ENCODE assay signal across 22 cellular contexts in genomic region chr12:123497065-123497464, GRCh38. TPM values are rescaled to one million over a fixed set of nuclear protein-coding genes. Genes with fewer than 3 reads are reported as not detected.
DNase-seq lines count a peak whose midpoint lies in the region; ATAC-seq and TF ChIP-seq lines count a peak whose summit lies in the region.
"Had no signal": no experiment of that assay in that cellular context is flagged by ENCODE, and none has a peak within 500 bp of the region (broad histone marks: within the 10 kb centered on the region; RNA-seq: fewer than 3 reads in every experiment).

No MANE protein-coding gene starts in this region.

- H3K27me3 Mint-ChIP-seq in activated CD8-positive, alpha-beta T cell treated with anti-CD3 and anti-CD28 coated beads, Interleukin-2, amount 10 ng/mL, durations not matched to agents 7 days and 5 days (ENCODE audit: low read depth), result no peaks in the 10 kb centered on the region
- no peaks in the 10 kb centered on the region for H3K27me3 Mint-ChIP-seq in activated CD8-positive, alpha-beta T cell treated with anti-CD3 and anti-CD28 coated beads for 36 hours
- no peaks in the 10 kb centered on the region for H3K27me3 Mint-ChIP-seq in WTC11 (ENCODE audit: low read depth)
- H3K27me3 Mint-ChIP-seq in neural crest cell (ENCODE audit: low read depth), result no peaks in the 10 kb centered on the region
- no peaks in the 10 kb centered on the region for H3K27me3 Mint-ChIP-seq in activated T-cell treated with anti-CD3 and anti-CD28 coated beads, Interleukin-2, amount 50 U/mL, for 4 hours (ENCODE audit: low read depth)
- H3K27me3 Mint-ChIP-seq: B cell; CD4-positive, CD25-positive, alpha-beta regulatory T cell had no signal

- POLR2A ChIA-PET in activated CD8-positive, alpha-beta T cell treated with anti-CD3 and anti-CD28 coated beads, Interleukin-2, amount 10 ng/mL, durations not matched to agents 7 days and 5 days (lab: Charles Lee), result no interaction called here
- POLR2A ChIA-PET in activated CD8-positive, alpha-beta T cell treated with anti-CD3 and anti-CD28 coated beads for 36 hours (lab: Charles Lee), result interaction anchor here (0.6 kb wide), 1 partner anchor 134 kb away, joined by 4 read pairs; no protein-coding TSS in a partner anchor
- POLR2A ChIA-PET in WTC11 (lab: Charles Lee), result interaction anchor here (0.6 kb wide), 1 partner anchor 1123 kb away, joined by 3 read pairs; no protein-coding TSS in a partner anchor

- H3K9me3 Mint-ChIP-seq in activated CD8-positive, alpha-beta T cell treated with anti-CD3 and anti-CD28 coated beads, Interleukin-2, amount 10 ng/mL, durations not matched to agents 7 days and 5 days (ENCODE audit: insufficient read depth), result no peaks in the 10 kb centered on the region
- H3K9me3 Mint-ChIP-seq in activated CD8-positive, alpha-beta T cell treated with anti-CD3 and anti-CD28 coated beads for 36 hours, result no peaks in the 10 kb centered on the region
- H3K9me3 Mint-ChIP-seq in WTC11, result no peaks in the 10 kb centered on the region
- no peaks in the 10 kb centered on the region for H3K9me3 Mint-ChIP-seq in neural crest cell
- no peaks in the 10 kb centered on the region for H3K9me3 Mint-ChIP-seq in activated T-cell treated with anti-CD3 and anti-CD28 coated beads, Interleukin-2, amount 50 U/mL, for 4 hours
- H3K9me3 Mint-ChIP-seq: CD8-positive, alpha-beta T cell had no signal

- H3K27ac ChIP-seq in temporal lobe (ENCODE audit: low read depth, low read length), result peak overlapping the region; percentile 51
- H3K27ac ChIP-seq: 22Rv1, BLaER1, C4-2B had no signal

- H3K4me3 Mint-ChIP-seq in activated CD8-positive, alpha-beta T cell treated with anti-CD3 and anti-CD28 coated beads, Interleukin-2, amount 10 ng/mL, durations not matched to agents 7 days and 5 days, result no peak overlapping the region
- no peak overlapping the region for H3K4me3 Mint-ChIP-seq in activated CD8-positive, alpha-beta T cell treated with anti-CD3 and anti-CD28 coated beads for 36 hours
- H3K4me3 Mint-ChIP-seq in WTC11 (no peak overlapping the region), neural crest cell (no peak overlapping the region)
- H3K4me3 Mint-ChIP-seq in activated T-cell treated with anti-CD3 and anti-CD28 coated beads, Interleukin-2, amount 50 U/mL, for 4 hours, result no peak overlapping the region
- H3K4me3 Mint-ChIP-seq: B cell; CD4-positive, CD25-positive, alpha-beta regulatory T cell; CD8-positive, alpha-beta T cell had no signal

- no peaks in the 10 kb centered on the region for H3K36me3 Mint-ChIP-seq in activated CD8-positive, alpha-beta T cell treated with anti-CD3 and anti-CD28 coated beads, Interleukin-2, amount 10 ng/mL, durations not matched to agents 7 days and 5 days (ENCODE audit: low read depth)
- no peaks in the 10 kb centered on the region for H3K36me3 Mint-ChIP-seq in activated CD8-positive, alpha-beta T cell treated with anti-CD3 and anti-CD28 coated beads for 36 hours (ENCODE audit: low read depth)
- H3K36me3 Mint-ChIP-seq in WTC11 (peaks cover 4% of the 10 kb centered on the region; the same call in 1 of the 2 replicates), neural crest cell (ENCODE audit: low read depth) (peaks cover 17% of the 10 kb centered on the region)
- H3K36me3 Mint-ChIP-seq in activated T-cell treated with anti-CD3 and anti-CD28 coated beads, Interleukin-2, amount 50 U/mL, for 4 hours (ENCODE audit: insufficient read depth), result peaks cover 3% of the 10 kb centered on the region

- H3K4me1 Mint-ChIP-seq in activated CD8-positive, alpha-beta T cell treated with anti-CD3 and anti-CD28 coated beads, Interleukin-2, amount 10 ng/mL, durations not matched to agents 7 days and 5 days (ENCODE audit: low read depth), result no peaks in the 10 kb centered on the region
- H3K4me1 Mint-ChIP-seq in activated CD8-positive, alpha-beta T cell treated with anti-CD3 and anti-CD28 coated beads for 36 hours (ENCODE audit: low read depth), result no peaks in the 10 kb centered on the region
- no peaks in the 10 kb centered on the region; the same call in 1 of the 2 replicates for H3K4me1 Mint-ChIP-seq in WTC11
- H3K4me1 Mint-ChIP-seq in neural crest cell, result peaks cover 34% of the 10 kb centered on the region
- no peaks in the 10 kb centered on the region for H3K4me1 Mint-ChIP-seq in activated T-cell treated with anti-CD3 and anti-CD28 coated beads, Interleukin-2, amount 50 U/mL, for 4 hours (ENCODE audit: low read depth)
- H3K4me1 Mint-ChIP-seq: B cell had no signal

- no peak for ATAC-seq in activated CD8-positive, alpha-beta T cell treated with anti-CD3 and anti-CD28 coated beads, Interleukin-2, amount 10 ng/mL, durations not matched to agents 7 days and 5 days
- no peak for ATAC-seq in activated CD8-positive, alpha-beta T cell treated with anti-CD3 and anti-CD28 coated beads for 36 hours
- no peak for ATAC-seq in WTC11
- no peak for ATAC-seq in activated T-cell treated with anti-CD3 and anti-CD28 coated beads, Interleukin-2, amount 50 U/mL, for 4 hours
- no peak for ATAC-seq in GM19455 (IDR thresholded peaks at IDR 0.05; ENCODE audit: unreplicated experiment)
- ATAC-seq: CD8-positive, alpha-beta T cell; GM12878 had no signal

- CTCF ChIA-PET in activated CD8-positive, alpha-beta T cell treated with anti-CD3 and anti-CD28 coated beads, Interleukin-2, amount 10 ng/mL, durations not matched to agents 7 days and 5 days (lab: Charles Lee), result no interaction called here
- CTCF ChIA-PET in activated CD8-positive, alpha-beta T cell treated with anti-CD3 and anti-CD28 coated beads for 36 hours (lab: Charles Lee), result interaction anchor here (1.2 to 2.0 kb wide), 2 partner anchors 11 to 38 kb away, joined by 3 to 5 read pairs; no protein-coding TSS in a partner anchor
- CTCF ChIA-PET in WTC11 (lab: Charles Lee), result interaction anchor here (0.7 kb wide), 1 partner anchor 85 kb away, joined by 3 read pairs; no protein-coding TSS in a partner anchor

- intact Hi-C loops in activated CD8-positive, alpha-beta T cell treated with anti-CD3 and anti-CD28 coated beads for 36 hours (cut with micrococcal nuclease), result no loop called here

- DNase-seq in activated CD8-positive, alpha-beta T cell treated with anti-CD3 and anti-CD28 coated beads, Interleukin-2, amount 10 ng/mL, durations not matched to agents 7 days and 5 days, result no peak
- DNase-seq in activated CD8-positive, alpha-beta T cell treated with anti-CD3 and anti-CD28 coated beads for 36 hours, result no peak
- DNase-seq in WTC11 (ENCODE audit: low spot score), result no peak
- no peak for DNase-seq in neural crest cell (ENCODE audit: low read depth, low spot score)
- no peak for DNase-seq in NCI-H1105 treated with DMSO at 0.1 percent for 48 hours (lab: John Stamatoyannopoulos, UW)
- DNase-seq in activated T-cell treated with anti-CD3 and anti-CD28 coated beads, Interleukin-2, amount 50 U/mL, for 4 hours, result no peak
- DNase-seq: Caco-2; CD4-positive, CD25-positive, alpha-beta regulatory T cell; CD8-positive, alpha-beta T cell; DMS153; DMS79; EL; GDM1; GOT3; HCEC 1CT had no signal

- peak overlapping the region; percentile 22 for H3K27ac Mint-ChIP-seq in activated CD8-positive, alpha-beta T cell treated with anti-CD3 and anti-CD28 coated beads, Interleukin-2, amount 10 ng/mL, durations not matched to agents 7 days and 5 days
- no peak overlapping the region for H3K27ac Mint-ChIP-seq in activated CD8-positive, alpha-beta T cell treated with anti-CD3 and anti-CD28 coated beads for 36 hours
- no peak overlapping the region for H3K27ac Mint-ChIP-seq in WTC11
- H3K27ac Mint-ChIP-seq in neural crest cell (ENCODE audit: unreplicated experiment), result peak overlapping the region; percentile 64
- H3K27ac Mint-ChIP-seq: B cell; CD4-positive, CD25-positive, alpha-beta regulatory T cell; CD8-positive, alpha-beta T cell had no signal

- TF ChIP-seq CTCF in activated CD8-positive, alpha-beta T cell treated with anti-CD3 and anti-CD28 coated beads for 36 hours (IDR thresholded peaks at IDR 0.05), result no peak
- TF ChIP-seq CTCF in WTC11 (IDR thresholded peaks at IDR 0.05) (no peak), neural crest cell (conservative IDR thresholded peaks at IDR 0.05) (no peak)

TF ChIP-seq in WTC11, 78 proteins besides CTCF, POLR2A, EP300 and RAD21 (continues in another document):
- no peak for TF ChIP-seq TEAD4 (CRISPR knock-in tag; IDR thresholded peaks at IDR 0.05)
- no peak for TF ChIP-seq ZNF281 (CRISPR knock-in tag; IDR thresholded peaks at IDR 0.05)
- no peak for TF ChIP-seq IRF2 (CRISPR knock-in tag; IDR thresholded peaks at IDR 0.05; ENCODE audit: borderline replicate concordance, low read depth)

RNA-seq across cellular contexts. Expression of gene RILPL1, which starts 36.5 kb away (rescaled TPM):
- total RNA-seq in activated CD8-positive, alpha-beta T cell treated with anti-CD3 and anti-CD28 coated beads, Interleukin-2, amount 10 ng/mL, durations not matched to agents 7 days and 5 days, result under 1 TPM; 0.91 to 0.92 TPM
- 1 to 10 TPM; 2.9 TPM for total RNA-seq in activated CD8-positive, alpha-beta T cell treated with anti-CD3 and anti-CD28 coated beads for 36 hours
- 8.2 to 10.6 TPM (median 10.1 TPM) in 3 replicates for total RNA-seq in WTC11 (2021)
- total RNA-seq in neural crest cell, result 23.5 and 24.9 TPM in 2 replicates
- 4.2 TPM for total RNA-seq in temporal lobe
- 1 to 10 TPM; 2.6 to 3.3 (median 2.9) TPM for total RNA-seq in activated T-cell treated with anti-CD3 and anti-CD28 coated beads, Interleukin-2, amount 50 U/mL, for 4 hours

RNA-seq across cellular contexts. Expression of gene SNRNP35, which starts 39.1 kb away (rescaled TPM):
- total RNA-seq in activated CD8-positive, alpha-beta T cell treated with anti-CD3 and anti-CD28 coated beads, Interleukin-2, amount 10 ng/mL, durations not matched to agents 7 days and 5 days, result 10 to 100 TPM; 22.9 to 24.1 TPM
- 10 to 100 TPM; 18.4 to 25.4 TPM for total RNA-seq in activated CD8-positive, alpha-beta T cell treated with anti-CD3 and anti-CD28 coated beads for 36 hours
- total RNA-seq in WTC11 (2021) (19.1 to 21.3 TPM (median 20.0 TPM) in 3 replicates), neural crest cell (21.3 and 25.1 TPM in 2 replicates), temporal lobe (15.2 TPM)
- 10 to 100 TPM; 15.5 to 20.4 (median 17.2) TPM for total RNA-seq in activated T-cell treated with anti-CD3 and anti-CD28 coated beads, Interleukin-2, amount 50 U/mL, for 4 hours

Comparison
In these comparisons a context has a peak if more than half of its experiments do, and no peak if none do; other contexts are left out.
1. H3K27ac Mint-ChIP-seq: peak in activated CD8-positive, alpha-beta T cell treated with anti-CD3 and anti-CD28 coated beads, Interleukin-2, amount 10 ng/mL, durations not matched to agents 7 days and 5 days (single experiment) and neural crest cell (single experiment); none in activated CD8-positive, alpha-beta T cell treated with anti-CD3 and anti-CD28 coated beads for 36 hours (single experiment) and WTC11 (single experiment).